32 cellular contexts compared by ENCODE assay signal in the genomic region with DNA sequence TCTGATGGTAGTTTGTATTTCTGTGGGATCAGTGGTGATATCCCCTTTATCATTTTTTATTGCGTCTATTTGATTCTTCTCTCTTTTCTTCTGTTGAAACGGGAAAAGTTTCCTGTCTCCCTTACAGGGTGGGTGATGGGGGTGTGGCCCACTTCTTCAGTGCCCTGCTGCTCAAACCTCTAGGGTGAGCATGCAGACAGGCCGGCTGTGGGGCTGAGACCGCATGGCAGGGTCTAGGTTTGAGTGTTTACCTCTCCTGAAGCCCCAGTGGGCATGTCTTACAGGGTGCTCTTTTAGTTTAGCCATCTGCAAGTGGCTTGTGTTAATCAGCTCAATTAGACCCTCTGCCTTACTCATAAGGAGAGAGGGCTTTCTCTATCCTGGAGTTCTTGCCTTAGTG.
A peak's percentile ranks its signal among the peaks of the same experiment; 100 is the strongest.
DNase-seq lines count a peak whose midpoint lies in the region; ATAC-seq and TF ChIP-seq lines count a peak whose summit lies in the region.
"Had no signal": no experiment of that assay in that cellular context is flagged by ENCODE, and none has a peak within 500 bp of the region (broad histone marks: within the 10 kb centered on the region; RNA-seq: fewer than 3 reads in every experiment).

No MANE protein-coding gene starts in this region.

- TF ChIP-seq CTCF in chondrocyte (IDR thresholded peaks at IDR 0.05) = no peak
- TF ChIP-seq CTCF in CD8-positive, alpha-beta T cell (IDR thresholded peaks at IDR 0.05) = no peak

- no peaks in the 10 kb centered on the region for H3K4me1 Mint-ChIP-seq in chondrocyte (ENCODE audit: low read depth)
- H3K4me1 Mint-ChIP-seq in CD8-positive, alpha-beta T cell (ENCODE audit: low read depth) = no peaks in the 10 kb centered on the region
- H3K4me1 Mint-ChIP-seq: B cell; CD14-positive monocyte; CD4-positive, alpha-beta memory T cell; CD4-positive, CD25-positive, alpha-beta regulatory T cell; CD8-positive, alpha-beta memory T cell had no signal

- ATAC-seq in Right ventricle myocardium inferior = no peak
- no peak for ATAC-seq in CD8-positive, alpha-beta T cell
- ATAC-seq: A549 had no signal

- no peaks in the 10 kb centered on the region for H3K4me1 ChIP-seq in CD8-positive, alpha-beta T cell (ENCODE audit: insufficient read depth, low read length)
- H3K4me1 ChIP-seq: A549, BE2C, Caco-2 had no signal

- intact Hi-C loops in Right ventricle myocardium inferior (cut with DNase I) (no loop called here), cardiac septum (cut with DNase I) (no loop called here), posterior vena cava (cut with DNase I) (no loop called here)
- intact Hi-C loops in CD8-positive, alpha-beta T cell (cut with DNase I, micrococcal nuclease) = no loop called here

- no peaks in the 10 kb centered on the region for H3K36me3 Mint-ChIP-seq in chondrocyte (ENCODE audit: low read depth)
- no peaks in the 10 kb centered on the region for H3K36me3 Mint-ChIP-seq in CD8-positive, alpha-beta T cell
- H3K36me3 Mint-ChIP-seq: CD14-positive monocyte; CD4-positive, alpha-beta memory T cell; CD4-positive, CD25-positive, alpha-beta regulatory T cell; CD8-positive, alpha-beta memory T cell had no signal

- H3K27ac ChIP-seq in CD8-positive, alpha-beta T cell (ENCODE audit: low read depth, low read length) = no peak overlapping the region
- H3K27ac ChIP-seq: 22Rv1; A549; BLaER1; BLaER1 treated with 17β-estradiol and CSF1 and Interleukin-3, amounts not matched to agents 10 nM and 100 nM; C4-2B had no signal

- peaks cover 2% of the 10 kb centered on the region for H3K27me3 Mint-ChIP-seq in chondrocyte (ENCODE audit: low read depth)
- H3K27me3 Mint-ChIP-seq in CD8-positive, alpha-beta T cell (ENCODE audit: low read depth) = no peaks in the 10 kb centered on the region
- H3K27me3 Mint-ChIP-seq: B cell; CD4-positive, alpha-beta memory T cell; CD4-positive, alpha-beta T cell; CD4-positive, CD25-positive, alpha-beta regulatory T cell; CD8-positive, alpha-beta memory T cell had no signal

- no peak overlapping the region for H3K27ac Mint-ChIP-seq in chondrocyte (ENCODE audit: unreplicated experiment)
- no peak overlapping the region for H3K27ac Mint-ChIP-seq in CD8-positive, alpha-beta T cell
- H3K27ac Mint-ChIP-seq: B cell; CD14-positive monocyte; CD4-positive, alpha-beta memory T cell; CD4-positive, alpha-beta T cell; CD4-positive, CD25-positive, alpha-beta regulatory T cell; CD8-positive, alpha-beta memory T cell had no signal

- POLR2A ChIA-PET in CD8-positive, alpha-beta T cell (lab: Charles Lee) = no interaction called here

- H3K9me3 Mint-ChIP-seq in chondrocyte (ENCODE audit: low read depth) = peaks cover 5% of the 10 kb centered on the region
- peaks cover 6% of the 10 kb centered on the region for H3K9me3 Mint-ChIP-seq in CD8-positive, alpha-beta T cell

- CTCF ChIA-PET in CD8-positive, alpha-beta T cell (lab: Charles Lee) = no interaction called here

- no peak overlapping the region for H3K4me3 ChIP-seq in CD8-positive, alpha-beta T cell (ENCODE audit: low read depth, low read length)
- H3K4me3 ChIP-seq: A549; BLaER1; BLaER1 treated with 17β-estradiol and CSF1 and Interleukin-3, amounts not matched to agents 10 nM and 100 nM had no signal

- H3K27me3 ChIP-seq in CD8-positive, alpha-beta T cell (ENCODE audit: insufficient read depth, low read length) = no peaks in the 10 kb centered on the region
- H3K27me3 ChIP-seq: BE2C; BLaER1; BLaER1 treated with 17β-estradiol and CSF1 and Interleukin-3, amounts not matched to agents 10 nM and 100 nM had no signal

- no peaks in the 10 kb centered on the region for H3K9me3 ChIP-seq in CD8-positive, alpha-beta T cell (ENCODE audit: low read length)
- H3K9me3 ChIP-seq: A549, BE2C, Caco-2 had no signal

- DNase-seq in Right ventricle myocardium inferior (ENCODE audit: missing footprints) = peak; percentile 58
- no peak for DNase-seq in cardiac septum (ENCODE audit: low spot score)
- DNase-seq in chondrocyte (ENCODE audit: low spot score) = peak; percentile 62
- DNase-seq in posterior vena cava (ENCODE audit: low spot score) = peak; percentile 49
- no peak for DNase-seq in CD8-positive, alpha-beta T cell
- DNase-seq in GOT3 (lab: John Stamatoyannopoulos, UW) = no peak
- DNase-seq: 8988T; ACHN; AML-193; BE2C; C1 segment of cervical spinal cord; Caco-2; Calu3; CD4-positive, alpha-beta T cell; CD4-positive, CD25-positive, alpha-beta regulatory T cell; COR-L47; DMS 273 treated with DMSO at 0.1 percent for 48 hours; DMS153; DMS53; DMS79; DMS79 treated with DMSO at 0.1 percent for 48 hours; DND-41; EL had no signal

- no peaks in the 10 kb centered on the region for H3K36me3 ChIP-seq in CD8-positive, alpha-beta T cell (ENCODE audit: insufficient read depth, low read length)
- H3K36me3 ChIP-seq: BE2C; BLaER1; BLaER1 treated with 17β-estradiol and CSF1 and Interleukin-3, amounts not matched to agents 10 nM and 100 nM had no signal

- H3K4me3 Mint-ChIP-seq in chondrocyte (ENCODE audit: unreplicated experiment) = no peak overlapping the region
- H3K4me3 Mint-ChIP-seq in CD8-positive, alpha-beta T cell = no peak overlapping the region
- H3K4me3 Mint-ChIP-seq: B cell; CD14-positive monocyte; CD4-positive, alpha-beta T cell; CD4-positive, CD25-positive, alpha-beta regulatory T cell; CD8-positive, alpha-beta memory T cell had no signal

Comparison
In these comparisons a context has a peak if more than half of its experiments do, and no peak if none do; other contexts are left out.
1. DNase-seq: peak in Right ventricle myocardium inferior (single experiment), chondrocyte (single experiment) and posterior vena cava (single experiment); none in cardiac septum (single experiment), CD8-positive, alpha-beta T cell (0 of 7) and GOT3 (single experiment).